1 cellular context compared by ENCODE assay signal in the genomic region with DNA sequence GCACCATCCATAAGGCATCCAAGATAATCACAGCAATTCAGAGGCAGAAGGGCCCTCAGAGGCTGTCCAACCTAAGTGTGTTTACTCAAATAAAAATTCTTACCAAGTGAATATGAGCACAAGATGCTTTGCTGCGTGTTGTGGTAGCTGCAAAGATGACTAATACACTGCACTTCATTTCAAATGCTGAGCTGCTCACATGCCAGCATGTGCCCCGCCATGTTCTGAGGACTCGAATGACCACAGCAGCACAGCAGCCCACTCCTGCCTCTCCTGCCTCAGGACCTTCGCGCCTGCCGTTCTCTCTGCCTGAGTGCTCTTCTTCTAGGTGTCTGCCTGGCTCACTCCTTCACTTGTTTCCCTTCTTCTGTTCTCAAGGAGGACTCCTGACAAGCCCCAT.
TF ChIP-seq lines count a peak whose summit lies in the region.

No MANE protein-coding gene starts in this region.

TF ChIP-seq in IMR-90, 13 proteins besides CTCF, POLR2A, EP300 and RAD21 (continued from another document):
- TF ChIP-seq, protein P1, sequence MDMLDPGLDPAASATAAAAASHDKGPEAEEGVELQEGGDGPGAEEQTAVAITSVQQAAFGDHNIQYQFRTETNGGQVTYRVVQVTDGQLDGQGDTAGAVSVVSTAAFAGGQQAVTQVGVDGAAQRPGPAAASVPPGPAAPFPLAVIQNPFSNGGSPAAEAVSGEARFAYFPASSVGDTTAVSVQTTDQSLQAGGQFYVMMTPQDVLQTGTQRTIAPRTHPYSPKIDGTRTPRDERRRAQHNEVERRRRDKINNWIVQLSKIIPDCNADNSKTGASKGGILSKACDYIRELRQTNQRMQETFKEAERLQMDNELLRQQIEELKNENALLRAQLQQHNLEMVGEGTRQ (IDR thresholded peaks at IDR 0.05; ENCODE audit: low read depth, low read length) = no peak
- TF ChIP-seq RFX5 (IDR thresholded peaks at IDR 0.05; ENCODE audit: low read depth, low read length) = no peak
- no peak for TF ChIP-seq CHD1 (IDR thresholded peaks at IDR 0.05; ENCODE audit: low read depth, low read length)
- no peak for TF ChIP-seq FOS (IDR thresholded peaks at IDR 0.05; ENCODE audit: low read depth, low read length)
